In the genomic region with DNA sequence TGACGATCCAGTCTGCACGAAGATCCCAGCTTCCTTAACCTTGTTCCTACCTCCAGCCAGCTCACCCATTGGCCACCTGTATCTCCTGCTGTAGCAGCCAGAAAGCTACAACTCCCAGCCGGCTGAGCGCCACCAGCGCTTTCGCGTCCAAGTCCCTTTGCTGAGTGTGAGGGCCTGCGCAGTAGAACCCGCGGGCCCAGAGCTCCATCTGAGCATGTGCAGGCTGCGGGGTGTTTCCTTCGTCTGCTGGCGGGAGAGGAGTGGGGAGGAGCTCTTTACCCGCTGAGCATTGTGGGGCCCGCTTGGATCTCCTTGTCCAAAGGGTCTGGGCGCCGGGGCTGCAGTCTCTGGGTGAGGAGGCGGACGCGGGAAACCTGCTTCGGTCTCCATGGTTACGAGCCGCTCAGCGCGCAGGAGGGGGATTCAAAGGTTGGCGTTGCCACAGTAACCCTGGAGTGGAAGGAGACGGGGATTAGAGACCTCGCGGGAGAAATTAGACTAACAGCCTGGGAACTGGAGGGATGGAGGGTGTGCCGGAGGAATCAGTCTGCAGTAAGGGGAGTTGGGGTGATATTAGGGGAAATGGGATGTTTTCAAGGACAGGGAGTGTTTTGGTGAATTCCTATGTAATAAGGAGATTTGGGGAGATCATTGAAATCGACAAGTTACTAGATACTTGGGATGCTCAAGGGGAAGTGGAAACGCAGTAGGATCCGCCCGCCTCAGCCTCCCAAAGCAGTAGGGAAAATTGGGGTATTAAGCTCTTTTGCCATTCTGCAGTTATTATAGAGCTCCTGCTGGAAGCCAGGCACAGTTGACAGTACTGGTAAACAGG, we compare ENCODE assay signal across 8 cellular contexts. TPM values are rescaled to one million over a fixed set of nuclear protein-coding genes. Genes with fewer than 3 reads are reported as not detected.
DNase-seq lines count a peak whose midpoint lies in the region; ATAC-seq and TF ChIP-seq lines count a peak whose summit lies in the region.

No MANE protein-coding gene starts in this region.

- H3K4me3 ChIP-seq in right atrium auricular region (peak overlapping the region; percentile 65 to 72), prostate gland (peak overlapping the region; percentile 60 to 61), urinary bladder (ENCODE audit: low read depth, low read length) (peak overlapping the region; percentile 52)

- WGBS in prostate gland = 2% methylated on average over 34 of the region's 34 CpGs
- under 1% methylated on average over 34 of the region's 34 CpGs for WGBS in urinary bladder

- H3K36me3 ChIP-seq in right atrium auricular region = no peaks in the 10 kb centered on the region
- no peaks in the 10 kb centered on the region for H3K36me3 ChIP-seq in prostate gland
- H3K36me3 ChIP-seq in urinary bladder (ENCODE audit: insufficient read depth) = no peaks in the 10 kb centered on the region

- H3K27me3 ChIP-seq in right atrium auricular region (no peaks in the 10 kb centered on the region), prostate gland (replicated peaks; ENCODE audit: insufficient read depth) (no peaks in the 10 kb centered on the region)

- POLR2A ChIA-PET in T-cell (lab: Charles Lee) = interaction anchor here (0.5 to 1.6 kb wide), 9 partner anchors 15 to 855 kb away, joined by 3 to 9 read pairs (median 4); partner anchors contain the start of genes CARD8 (in 1 of the 2), DHX34 (in 1 of the 2), SYNGR4 (in 1 of the 2) and TMEM143 (in 1 of the 2)

- CTCF ChIA-PET in T-cell (lab: Charles Lee) = interaction anchor here (0.6 to 2.2 kb wide), 18 partner anchors 10 to 789 kb away, joined by 3 to 19 read pairs (median 4); partner anchors contain the start of genes LIG1 (in 1 of the 2), RUVBL2 (in 1 of the 2), SYNGR4 (in 1 of the 2) and TMEM143 (in 1 of the 2)

- no peaks in the 10 kb centered on the region for H3K9me3 Mint-ChIP-seq in T-cell

- no peaks in the 10 kb centered on the region for H3K27me3 Mint-ChIP-seq in T-cell

- H3K36me3 Mint-ChIP-seq in T-cell = peaks cover 5% of the 10 kb centered on the region

- intact Hi-C loops in prostate gland (cut with DNase I) = no loop called here

- ATAC-seq in HG02870 (IDR thresholded peaks at IDR 0.05; ENCODE audit: unreplicated experiment) = peak; percentile 94
- peak; percentile 99 to 100 (median 100) for ATAC-seq in T-cell (replicated peaks in 1 of 4)

- TF ChIP-seq CTCF in GM13976 (IDR thresholded peaks at IDR 0.05; ENCODE audit: borderline replicate concordance, control extremely low read depth, extremely low read depth, insufficient read depth, missing control alignments) = no peak
- no peak for TF ChIP-seq CTCF in right atrium auricular region (IDR thresholded peaks at IDR 0.05)
- peak in 2 of 4 experiments; percentile 25 to 27 for TF ChIP-seq CTCF in prostate gland (IDR thresholded peaks at IDR 0.05)

- H3K9me3 ChIP-seq in right atrium auricular region = no peaks in the 10 kb centered on the region
- H3K9me3 ChIP-seq in prostate gland = no peaks in the 10 kb centered on the region

- TF ChIP-seq POLR2A in prostate gland (IDR thresholded peaks at IDR 0.05) = peak; percentile 59

- no peak overlapping the region for H3K27ac Mint-ChIP-seq in T-cell

- H3K4me3 Mint-ChIP-seq in T-cell = no peak overlapping the region

- DNase-seq in GM13976 (ENCODE audit: low spot score) = peak; percentile 95
- peak; percentile 99 for DNase-seq in NCI-H146 treated with DMSO at 0.1 percent for 48 hours (lab: John Stamatoyannopoulos, UW; ENCODE audit: unreplicated experiment)
- DNase-seq in T-cell = peak; percentile 72 to 90 (median 86)
- DNase-seq in right atrium auricular region (ENCODE audit: low spot score) = peak; percentile 92
- DNase-seq in prostate gland (ENCODE audit: low spot score) = peak; percentile 94

- in situ Hi-C loops in GM13976 (cut with MboI; ENCODE audit: low sequenced_read_pairs, unreplicated experiment) = no loop called here

- H3K4me1 ChIP-seq in right atrium auricular region = peaks cover 0 to 15% of the 10 kb centered on the region in 2 donors
- no peaks in the 10 kb centered on the region for H3K4me1 ChIP-seq in prostate gland (replicated peaks)
- no peaks in the 10 kb centered on the region for H3K4me1 ChIP-seq in urinary bladder (ENCODE audit: insufficient read depth)

- peaks cover 15 to 28% (median 23%) of the 10 kb centered on the region in 3 donors for H3K4me1 Mint-ChIP-seq in T-cell

- H3K27ac ChIP-seq in angular gyrus (ENCODE audit: low read depth, low read length) (peak overlapping the region; percentile 94), right atrium auricular region (peak overlapping the region; percentile 65 to 71), prostate gland (peak overlapping the region; percentile 56 to 64), urinary bladder (ENCODE audit: low read depth) (peak overlapping the region; percentile 61)

RNA-seq across cellular contexts. Expression of gene ZSWIM9, which starts 33.5 kb away (rescaled TPM):
- total RNA-seq in T-cell (10 to 100 TPM in 3 of 5 donors, 1 to 10 TPM in 2; 5.4 to 14.7 (median 11.6) TPM), right atrium auricular region (1 to 10 TPM; 1.5 to 2.8 TPM), prostate gland (1 to 10 TPM; 4.1 to 7.2 TPM), urinary bladder (1.6 TPM)
- polyA plus RNA-seq in urinary bladder = 10.6 TPM

RNA-seq across cellular contexts. Expression of gene LIG1, which starts 33.9 kb away (rescaled TPM):
- total RNA-seq in T-cell (100 to 1,000 TPM in 3 of 5 donors, 10 to 100 TPM in 2; 58.7 to 127 (median 112) TPM), right atrium auricular region (1 to 10 TPM; 3.1 to 4.2 TPM), prostate gland (10 to 100 TPM; 30.6 to 58.7 TPM), urinary bladder (21.6 TPM)
- polyA plus RNA-seq in urinary bladder = 11.4 TPM

RNA-seq across cellular contexts. Expression of gene CARD8, which starts 51.7 kb away (rescaled TPM):
- total RNA-seq in T-cell (100 to 1,000 TPM; 146 to 224 (median 191) TPM), right atrium auricular region (10 to 100 TPM; 19.7 to 21.2 TPM), prostate gland (10 to 100 TPM; 12.6 to 49.0 TPM), urinary bladder (81.3 TPM)
- 29.0 TPM for polyA plus RNA-seq in urinary bladder

Comparison
In these comparisons a context has a peak if more than half of its experiments do, and no peak if none do; other contexts are left out.
1. Peak in every context shown above with its lines: DNase-seq, ATAC-seq, H3K4me3 ChIP-seq and H3K27ac ChIP-seq.